Comparison of ENCODE assay signal across 11 cellular contexts in genomic region chr2:213188971-213189899, GRCh38. TPM values are rescaled to one million over a fixed set of nuclear protein-coding genes. Genes with fewer than 3 reads are reported as not detected.
DNase-seq lines count a peak whose midpoint lies in the region; ATAC-seq and TF ChIP-seq lines count a peak whose summit lies in the region.
"Had no signal": no experiment of that assay in that cellular context is flagged by ENCODE, and none has a peak within 500 bp of the region (broad histone marks: within the 10 kb centered on the region; RNA-seq: fewer than 3 reads in every experiment).

No MANE protein-coding gene starts in this region.

- CTCF ChIA-PET in CD8-positive, alpha-beta memory T cell (lab: Charles Lee): no interaction called here

- no peak overlapping the region for H3K9ac ChIP-seq in DND-41 (ENCODE audit: low read depth, low read length)

- peak overlapping the region; percentile 55 for H3K4me3 Mint-ChIP-seq in mesothelial cell of epicardium
- H3K4me3 Mint-ChIP-seq in CD8-positive, alpha-beta memory T cell: no peak overlapping the region

- H3K36me3 ChIP-seq in DND-41 (ENCODE audit: insufficient read depth, low read length): no peaks in the 10 kb centered on the region
- H3K36me3 ChIP-seq in CD8-positive, alpha-beta memory T cell (ENCODE audit: insufficient read depth, low read length): no peaks in the 10 kb centered on the region

- H3K27me3 ChIP-seq in DND-41 (ENCODE audit: insufficient read depth, low read length, poor library complexity): no peaks in the 10 kb centered on the region
- H3K27me3 ChIP-seq in CD8-positive, alpha-beta memory T cell (ENCODE audit: insufficient read depth, low read length, poor library complexity, severe bottlenecking): no peaks in the 10 kb centered on the region

- TF ChIP-seq CTCF in DND-41 (IDR thresholded peaks at IDR 0.05; ENCODE audit: borderline replicate concordance, extremely low read depth, low read length, poor library complexity, severe bottlenecking): no peak
- no peak for TF ChIP-seq CTCF in mesothelial cell of epicardium (IDR thresholded peaks at IDR 0.05; ENCODE audit: unreplicated experiment)

- H3K79me2 ChIP-seq in DND-41 (ENCODE audit: insufficient read depth, low read length): no peaks in the 10 kb centered on the region

- peak overlapping the region; percentile 47 for H2AFZ ChIP-seq in DND-41 (ENCODE audit: low read depth, low read length)

- peaks cover 4% of the 10 kb centered on the region for H3K36me3 Mint-ChIP-seq in mesothelial cell of epicardium
- no peaks in the 10 kb centered on the region for H3K36me3 Mint-ChIP-seq in CD8-positive, alpha-beta memory T cell

- no peak for DNase-seq in DND-41
- DNase-seq in NCI-H146 (lab: John Stamatoyannopoulos, UW): peak; percentile 54
- peak; percentile 81 for DNase-seq in ecto neural progenitor cell (ENCODE audit: low spot score)
- peak in 1 of 2 experiments; percentile 39 for DNase-seq in mesothelial cell of epicardium (ENCODE audit: low spot score in 2 of 2, unreplicated experiment in 2 of 2)
- DNase-seq in CD8-positive, alpha-beta memory T cell: no peak
- DNase-seq in NCI-H446 (lab: John Stamatoyannopoulos, UW): no peak
- no peak for DNase-seq in activated T-cell treated with anti-CD3 and anti-CD28 coated beads, Interleukin-2, amount 50 U/mL, for 48 hours
- DNase-seq: DMS153; stimulated activated CD4-positive, alpha-beta T cell treated with anti-CD3 and anti-CD28 coated beads, Interleukin-2, amount 100 ng/mL, for 48 hours had no signal

- H3K4me3 ChIP-seq in DND-41 (ENCODE audit: low read depth in 1 of 2, low read length in 2 of 2): no peak overlapping the region
- no peak overlapping the region for H3K4me3 ChIP-seq in CD8-positive, alpha-beta memory T cell (ENCODE audit: low read length)
- H3K4me3 ChIP-seq: lung had no signal

- peaks cover 34% of the 10 kb centered on the region for H3K4me1 Mint-ChIP-seq in mesothelial cell of epicardium
- H3K4me1 Mint-ChIP-seq in CD8-positive, alpha-beta memory T cell: no peaks in the 10 kb centered on the region

- H3K9me3 ChIP-seq in DND-41 (ENCODE audit: insufficient read depth, low read length, severe bottlenecking): peaks cover 3% of the 10 kb centered on the region
- no peaks in the 10 kb centered on the region for H3K9me3 ChIP-seq in CD8-positive, alpha-beta memory T cell (ENCODE audit: low read length)

- H3K27me3 Mint-ChIP-seq in mesothelial cell of epicardium (ENCODE audit: low read depth): no peaks in the 10 kb centered on the region
- H3K27me3 Mint-ChIP-seq in CD8-positive, alpha-beta memory T cell: no peaks in the 10 kb centered on the region

- peak overlapping the region; percentile 89 for H3K27ac Mint-ChIP-seq in mesothelial cell of epicardium
- H3K27ac Mint-ChIP-seq in CD8-positive, alpha-beta memory T cell: no peak overlapping the region

- ATAC-seq in DND-41 (ENCODE audit: insufficient read depth, low read depth): no peak
- ATAC-seq in HG02642 (IDR thresholded peaks at IDR 0.05; ENCODE audit: poor library complexity, unreplicated experiment): no peak

- peaks cover 6% of the 10 kb centered on the region for H3K9me3 Mint-ChIP-seq in mesothelial cell of epicardium
- H3K9me3 Mint-ChIP-seq in CD8-positive, alpha-beta memory T cell: peaks cover 0 to 2% (median 0%) of the 10 kb centered on the region in 5 donors

- POLR2A ChIA-PET in CD8-positive, alpha-beta memory T cell (lab: Charles Lee): no interaction called here

- no peak overlapping the region; the same call in 1 of the 2 replicates for H3K27ac ChIP-seq in DND-41 (ENCODE audit: low read length)
- H3K27ac ChIP-seq in CD8-positive, alpha-beta memory T cell (ENCODE audit: low read depth, low read length): no peak overlapping the region

- H4K20me1 ChIP-seq in DND-41 (ENCODE audit: insufficient read depth, low read length): no peaks in the 10 kb centered on the region

- no peak overlapping the region for H3K4me2 ChIP-seq in DND-41 (ENCODE audit: insufficient read depth, low read length)

- peaks cover 16% of the 10 kb centered on the region for H3K4me1 ChIP-seq in DND-41 (ENCODE audit: insufficient read depth, low read length)
- H3K4me1 ChIP-seq in CD8-positive, alpha-beta memory T cell (ENCODE audit: insufficient read depth, low read length): no peaks in the 10 kb centered on the region

RNA-seq across cellular contexts. Expression of gene IKZF2, which starts 37.8 kb away (rescaled TPM):
- 44.8 to 47.5 TPM (median 44.9 TPM) in 3 replicates for total RNA-seq in mesothelial cell of epicardium
- 10 to 100 TPM in 1 of 2 experiments, 1 to 10 TPM in 1; 8.9 to 10.0 TPM for total RNA-seq in CD8-positive, alpha-beta memory T cell
- polyA plus RNA-seq in CD8-positive, alpha-beta memory T cell: 4.0 TPM

Comparison
In these comparisons a context has a peak if more than half of its experiments do, and no peak if none do; other contexts are left out.
1. DNase-seq: peak in NCI-H146 (single experiment) and ecto neural progenitor cell (single experiment); none in DND-41 (single experiment), CD8-positive, alpha-beta memory T cell (0 of 5), NCI-H446 (0 of 2) and activated T-cell treated with anti-CD3 and anti-CD28 coated beads, Interleukin-2, amount 50 U/mL, for 48 hours (0 of 2).